In genomic region chr21:29144736-29145353, GRCh38 we compare ENCODE assay signal across 10 cellular contexts. TPM values are rescaled to one million over a fixed set of nuclear protein-coding genes. Genes with fewer than 3 reads are reported as not detected.
A peak's percentile ranks its signal among the peaks of the same experiment; 100 is the strongest.
DNase-seq lines count a peak whose midpoint lies in the region; ATAC-seq and TF ChIP-seq lines count a peak whose summit lies in the region.
"Had no signal": no experiment of that assay in that cellular context is flagged by ENCODE, and none has a peak within 500 bp of the region (broad histone marks: within the 10 kb centered on the region; RNA-seq: fewer than 3 reads in every experiment).

No MANE protein-coding gene starts in this region.

- H3K9ac ChIP-seq in IMR-90 (ENCODE audit: low read depth, low read length), result no peak overlapping the region

- POLR2A ChIA-PET in IMR-90 (lab: Charles Lee; ENCODE audit: unreplicated experiment) (interaction anchor here (0.6 to 0.8 kb wide), 2 partner anchors 64 to 156 kb away, joined by 3 read pairs; no protein-coding TSS in a partner anchor), MCF 10A (lab: Yijun Ruan, JAX) (interaction anchor here (0.6 to 5.2 kb wide), 26 partner anchors 8 to 456 kb away, joined by 3 to 61 read pairs (median 12); partner anchors contain the start of genes BACH1, CCT8 and MAP3K7CL)

- peak overlapping the region; percentile 3; the same call in 1 of the 2 replicates for H3K23ac ChIP-seq in IMR-90 (ENCODE audit: low read depth, low read length)

- peak overlapping the region; percentile 73 for H2BK5ac ChIP-seq in IMR-90 (ENCODE audit: low read depth, low read length, poor library complexity, severe bottlenecking)

- no peaks in the 10 kb centered on the region for H3K9me3 Mint-ChIP-seq in MCF 10A (ENCODE audit: unreplicated experiment)
- H3K9me3 Mint-ChIP-seq in T-helper 2 cell treated with Interferon-gamma antibody and Interleukin-4, amounts not matched to agents 5 μg/mL and 100 μg/mL, for 36 hours, result no peaks in the 10 kb centered on the region

- dilution Hi-C loops in IMR-90 (cut with HindIII; ENCODE audit: low sequenced_read_pairs, unreplicated experiment), result no loop called here

- H3K79me1 ChIP-seq in IMR-90 (ENCODE audit: low read depth in 1 of 2, low read length in 2 of 2), result peaks cover 0 to 18% of the 10 kb centered on the region in 2 experiments; a peak in 2 of 4 replicates

- TF ChIP-seq RAD21 in IMR-90 (IDR thresholded peaks at IDR 0.05; ENCODE audit: low read length), result no peak

- peaks cover 10% of the 10 kb centered on the region; the same call in 1 of the 2 replicates for H3K9me1 ChIP-seq in IMR-90 (ENCODE audit: insufficient read depth, low read length)

- H3K4me1 Mint-ChIP-seq in MCF 10A (ENCODE audit: insufficient read depth, unreplicated experiment), result peaks cover 18% of the 10 kb centered on the region
- H3K4me1 Mint-ChIP-seq in T-helper 2 cell treated with Interferon-gamma antibody and Interleukin-4, amounts not matched to agents 5 μg/mL and 100 μg/mL, for 36 hours (ENCODE audit: low read depth), result peaks cover 18% of the 10 kb centered on the region

- H3K27me3 Mint-ChIP-seq in MCF 10A (ENCODE audit: insufficient read depth, unreplicated experiment), result no peaks in the 10 kb centered on the region
- no peaks in the 10 kb centered on the region for H3K27me3 Mint-ChIP-seq in T-helper 2 cell treated with Interferon-gamma antibody and Interleukin-4, amounts not matched to agents 5 μg/mL and 100 μg/mL, for 36 hours (ENCODE audit: low read depth)
- H3K27me3 Mint-ChIP-seq: brain had no signal

- DNase-seq in IMR-90 (peak; percentile 61), MCF 10A (ENCODE audit: unreplicated experiment) (peak; percentile 19), left lung (no peak), transverse colon (no peak), OCI-M2 (lab: John Stamatoyannopoulos, UW; ENCODE audit: unreplicated experiment) (no peak)
- DNase-seq in stimulated activated CD4-positive, alpha-beta T cell treated with anti-CD3 and anti-CD28 coated beads, Interleukin-1b, Interleukin-23, amount 100 ng/mL, for 48 hours, result no peak
- DNase-seq in T-helper 2 cell treated with Interferon-gamma antibody and Interleukin-4, amounts not matched to agents 5 μg/mL and 100 μg/mL, for 36 hours (ENCODE audit: low spot score), result no peak
- DNase-seq: NCI-H1930 had no signal

- CTCF ChIA-PET in IMR-90 (lab: Yijun Ruan, JAX) (interaction anchor here (0.6 to 0.9 kb wide), 2 partner anchors 19 to 44 kb away, joined by 3 to 6 read pairs; no protein-coding TSS in a partner anchor), MCF 10A (lab: Yijun Ruan, JAX) (interaction anchor here (0.8 to 2.7 kb wide), 8 partner anchors 10 to 156 kb away, joined by 3 to 17 read pairs (median 8); partner anchors contain the start of gene MAP3K7CL)

- no TSS peak for BruUV-seq in IMR-90 (replicated peaks; lab: Mats Ljungman, UMichigan)
- BruUV-seq in MCF 10A (replicated peaks; lab: Mats Ljungman, UMichigan), result no TSS peak

- H3K4ac ChIP-seq in IMR-90 (ENCODE audit: low read depth, low read length), result peak overlapping the region; percentile 62

- H3K4me3 Mint-ChIP-seq in MCF 10A (ENCODE audit: unreplicated experiment), result peak overlapping the region; percentile 39
- no peak overlapping the region for H3K4me3 Mint-ChIP-seq in T-helper 2 cell treated with Interferon-gamma antibody and Interleukin-4, amounts not matched to agents 5 μg/mL and 100 μg/mL, for 36 hours

- no peaks in the 10 kb centered on the region for H3K36me3 Mint-ChIP-seq in MCF 10A (ENCODE audit: insufficient read depth, unreplicated experiment)
- no peaks in the 10 kb centered on the region for H3K36me3 Mint-ChIP-seq in T-helper 2 cell treated with Interferon-gamma antibody and Interleukin-4, amounts not matched to agents 5 μg/mL and 100 μg/mL, for 36 hours (ENCODE audit: low read depth)
- H3K36me3 Mint-ChIP-seq: brain had no signal

- H3K27ac ChIP-seq in IMR-90 (ENCODE audit: insufficient read depth, low read length) (peak overlapping the region; percentile 12), left lung (peak overlapping the region in 1 of 2 donors; percentile 57), transverse colon (peak overlapping the region; percentile 45 to 68 (median 56))

- H2AFZ ChIP-seq in IMR-90 (replicated peaks; ENCODE audit: low read length, poor library complexity), result no peak overlapping the region

- no peak overlapping the region for H2AK9ac ChIP-seq in IMR-90 (replicated peaks; ENCODE audit: low read depth, low read length, poor library complexity)

- peak overlapping the region; percentile 91; the same call in 1 of the 2 replicates for H4K5ac ChIP-seq in IMR-90 (ENCODE audit: low read depth, low read length)

- H3K56ac ChIP-seq in IMR-90 (ENCODE audit: extremely low read depth, insufficient read depth, low read length), result no peak overlapping the region; the same call in 1 of the 2 replicates

- peak overlapping the region; percentile 75; the same call in 1 of the 2 replicates for H4K91ac ChIP-seq in IMR-90 (ENCODE audit: insufficient read depth, low read depth, low read length)

- H3K9me3 ChIP-seq in IMR-90 (ENCODE audit: control insufficient read depth, insufficient read depth, low read length) (no peaks in the 10 kb centered on the region), left lung (no peaks in the 10 kb centered on the region), transverse colon (no peaks in the 10 kb centered on the region)

- no peak overlapping the region for H3K4me3 ChIP-seq in IMR-90 (ENCODE audit: insufficient read depth, low read depth, low read length)
- no peak overlapping the region for H3K4me3 ChIP-seq in left lung
- no peak overlapping the region for H3K4me3 ChIP-seq in transverse colon

- H3K14ac ChIP-seq in IMR-90 (replicated peaks; ENCODE audit: low read depth, low read length), result peak overlapping the region; percentile 39; the same call in 1 of the 2 replicates

- ATAC-seq in IMR-90 (ENCODE audit: low read depth) (peak; percentile 15; the same call in 1 of the 2 replicates), left lung (peak; percentile 21), GM21723 (IDR thresholded peaks at IDR 0.05; ENCODE audit: unreplicated experiment) (no peak)

- peak overlapping the region; percentile 83 for H2BK20ac ChIP-seq in IMR-90 (ENCODE audit: low read depth, low read length)

- TF ChIP-seq POLR2A in IMR-90 (IDR thresholded peaks at IDR 0.05; ENCODE audit: low read depth, low read length), result no peak
- no peak for TF ChIP-seq POLR2A in transverse colon (IDR thresholded peaks at IDR 0.05)

- no peaks in the 10 kb centered on the region for H4K20me1 ChIP-seq in IMR-90 (ENCODE audit: insufficient read depth, low read length)

- TF ChIP-seq CTCF in IMR-90 (conservative IDR thresholded peaks at IDR 0.05; ENCODE audit: low read depth, low read length) (no peak), MCF 10A (IDR thresholded peaks at IDR 0.05; ENCODE audit: unreplicated experiment) (no peak), left lung (IDR thresholded peaks at IDR 0.05) (no peak), transverse colon (IDR thresholded peaks at IDR 0.05) (no peak)

- no peak for TF ChIP-seq EP300 in transverse colon (IDR thresholded peaks at IDR 0.05; ENCODE audit: low read depth)

- peak overlapping the region; percentile 26 to 64; a peak in 3 of 4 replicates for H4K8ac ChIP-seq in IMR-90 (ENCODE audit: low read depth in 2 of 2, low read length in 2 of 2)

- WGBS in IMR-90 (ENCODE audit: extremely low coverage in 2 of 2, insufficient read length in 1 of 2), 2 experiments, result no CpG with 5 or more reads among the region's 2 CpGs
- 54 to 64% methylated on average over 2 of the region's 2 CpGs for WGBS in transverse colon (ENCODE audit: low coverage in 1 of 2), 2 donors

- H3K4me2 ChIP-seq in IMR-90 (ENCODE audit: low read depth, low read length), result peak overlapping the region; percentile 67; the same call in 1 of the 2 replicates

- H3K36me3 ChIP-seq in IMR-90 (ENCODE audit: control insufficient read depth, insufficient read depth, low read length) (no peaks in the 10 kb centered on the region), left lung (no peaks in the 10 kb centered on the region), transverse colon (no peaks in the 10 kb centered on the region)

- intact Hi-C loops in IMR-90 (cut with micrococcal nuclease) (loop anchor here (5.0 kb wide), 1 partner anchor 53 kb away; no protein-coding TSS in a partner anchor), MCF 10A (cut with micrococcal nuclease) (loop anchor here (1.0 to 5.0 kb wide), 2 partner anchors 18 to 53 kb away; no protein-coding TSS in a partner anchor), left lung (cut with DNase I) (no loop called here), transverse colon (cut with DNase I; ENCODE audit: low total_unique reads) (no loop called here)

- peak overlapping the region; percentile 46; the same call in 2 of the 3 replicates for H2BK15ac ChIP-seq in IMR-90 (ENCODE audit: low read depth, low read length)

- in situ Hi-C loops in IMR-90 (cut with MboI; ENCODE audit: low sequenced_read_pairs) (no loop called here), transverse colon (cut with MboI; ENCODE audit: low pct_ligation_motif_present in 1 of 4, low pct_unique_long_range_greater_than_20kb in 1 of 4, low sequenced_read_pairs in 3 of 4) (no loop called here)

- H2AK5ac ChIP-seq in IMR-90 (ENCODE audit: low read depth, low read length), result peak overlapping the region; percentile 59; the same call in 1 of the 2 replicates

- H3K4me1 ChIP-seq in IMR-90 (ENCODE audit: control insufficient read depth, insufficient read depth, low read length) (peaks cover 15% of the 10 kb centered on the region), left lung (peaks cover 0 to 19% of the 10 kb centered on the region in 2 donors), transverse colon (peaks cover 0 to 12% (median 5%) of the 10 kb centered on the region in 4 donors)

- H3K27ac Mint-ChIP-seq in MCF 10A (ENCODE audit: low read depth, unreplicated experiment), result peak overlapping the region; percentile 92
- H3K27ac Mint-ChIP-seq in T-helper 2 cell treated with Interferon-gamma antibody and Interleukin-4, amounts not matched to agents 5 μg/mL and 100 μg/mL, for 36 hours, result no peak overlapping the region

- peak overlapping the region; percentile 86 for H2BK120ac ChIP-seq in IMR-90 (ENCODE audit: low read depth, low read length)

- peak overlapping the region; percentile 81 for H3K18ac ChIP-seq in IMR-90 (ENCODE audit: low read depth, low read length)

- H3K27me3 ChIP-seq in IMR-90 (ENCODE audit: control insufficient read depth, insufficient read depth, low read length), result no peaks in the 10 kb centered on the region
- no peaks in the 10 kb centered on the region for H3K27me3 ChIP-seq in left lung
- no peaks in the 10 kb centered on the region for H3K27me3 ChIP-seq in transverse colon

TF ChIP-seq in IMR-90, 13 proteins besides CTCF, POLR2A, EP300 and RAD21:
- TF ChIP-seq MXI1 (IDR thresholded peaks at IDR 0.05; ENCODE audit: borderline replicate concordance, low read depth, low read length) (no peak), CEBPB (IDR thresholded peaks at IDR 0.05; ENCODE audit: low read depth, low read length) (peak; percentile 86)

RNA-seq across cellular contexts. Expression of gene MAP3K7CL, which starts 14.4 kb away (rescaled TPM):
- total RNA-seq in IMR-90 (2012; rRNA removed), result 21.0 and 25.3 TPM in 2 replicates
- polyA plus RNA-seq in IMR-90 (2012; rRNA removed), result 21.8 and 22.3 TPM in 2 replicates
- 10.0 and 17.0 TPM in 2 replicates for polyA plus RNA-seq in IMR-90 (2012; cell fraction: cytosol; rRNA removed)
- 7.6 and 12.0 TPM in 2 replicates for polyA plus RNA-seq in IMR-90 (2012; cell fraction: nucleus; rRNA removed; ENCODE audit: low replicate concordance)
- 4.9 and 6.3 TPM in 2 replicates for total RNA-seq in MCF 10A (2022)
- total RNA-seq in left lung, result 1 to 10 TPM; 5.0 to 7.7 TPM
- total RNA-seq in transverse colon, result 1 to 10 TPM in 3 of 4 donors, not detected in 1; 4.0 to 9.8 (median 9.3) TPM

Comparison
In these comparisons a context has a peak if more than half of its experiments do, and no peak if none do; other contexts are left out.
1. DNase-seq: peak in IMR-90 (single experiment) and MCF 10A (single experiment); none in left lung (0 of 2), transverse colon (single experiment), stimulated activated CD4-positive, alpha-beta T cell treated with anti-CD3 and anti-CD28 coated beads, Interleukin-1b, Interleukin-23, amount 100 ng/mL, for 48 hours (single experiment), OCI-M2 (single experiment) and T-helper 2 cell treated with Interferon-gamma antibody and Interleukin-4, amounts not matched to agents 5 μg/mL and 100 μg/mL, for 36 hours (single experiment).
2. intact Hi-C loops: an anchor here in IMR-90 (5.0 kb wide) and MCF 10A (1.0 to 5.0 kb wide); none called in left lung and transverse colon.